7 cellular contexts compared by ENCODE assay signal in genomic region chr10:89283988-89284475, GRCh38. TPM values are rescaled to one million over a fixed set of nuclear protein-coding genes. Genes with fewer than 3 reads are reported as not detected.
DNase-seq lines count a peak whose midpoint lies in the region; ATAC-seq and TF ChIP-seq lines count a peak whose summit lies in the region.

No MANE protein-coding gene starts in this region.

- TF ChIP-seq EP300 in transverse colon (IDR thresholded peaks at IDR 0.05; ENCODE audit: low read depth), result no peak

- TF ChIP-seq POLR2A in right lobe of liver (IDR thresholded peaks at IDR 0.05) (no peak), transverse colon (IDR thresholded peaks at IDR 0.05) (no peak)

- TF ChIP-seq CTCF in choroid plexus epithelial cell (conservative IDR thresholded peaks at IDR 0.05; ENCODE audit: low read depth, low read length) (no peak), right lobe of liver (IDR thresholded peaks at IDR 0.05) (no peak), transverse colon (IDR thresholded peaks at IDR 0.05) (no peak)

- in situ Hi-C loops in transverse colon (cut with MboI; ENCODE audit: low pct_ligation_motif_present in 1 of 4, low pct_unique_long_range_greater_than_20kb in 1 of 4, low sequenced_read_pairs in 3 of 4), result no loop called here

- intact Hi-C loops in right lobe of liver (cut with DNase I) (no loop called here), transverse colon (cut with DNase I; ENCODE audit: low total_unique reads) (no loop called here)

- peak in 2 of 3 experiments; percentile 49 to 74 for DNase-seq in NCI-H1417 (lab: John Stamatoyannopoulos, UW)
- peak; percentile 82 for DNase-seq in choroid plexus epithelial cell (ENCODE audit: low read depth)
- no peak for DNase-seq in right lobe of liver
- DNase-seq in transverse colon, result peak; percentile 28
- DNase-seq in activated naive CD4-positive, alpha-beta T cell treated with Interleukin-2 at 50 U/mL for 16 hours, result no peak

- H3K27me3 ChIP-seq in right lobe of liver, result no peaks in the 10 kb centered on the region
- H3K27me3 ChIP-seq in transverse colon, result no peaks in the 10 kb centered on the region

- H3K27ac ChIP-seq in right lobe of liver (peak overlapping the region in 2 of 3 donors; percentile 49 to 54), transverse colon (peak overlapping the region; percentile 67 to 87 (median 78))

- H3K36me3 ChIP-seq in right lobe of liver (no peaks in the 10 kb centered on the region), transverse colon (no peaks in the 10 kb centered on the region)

- WGBS in right lobe of liver (ENCODE audit: insufficient coverage, low coverage, low lambda C conversion rate, missing lambda C conversion rate), result 39% methylated on average over 4 of the region's 4 CpGs
- WGBS in transverse colon (ENCODE audit: low coverage in 1 of 2), 2 donors, result 29 to 30% methylated on average over 2 to 4 of the region's 4 CpGs

- H3K4me1 ChIP-seq in right lobe of liver (peaks cover 0 to 7% (median 2%) of the 10 kb centered on the region in 4 donors), transverse colon (peaks cover 10 to 19% (median 13%) of the 10 kb centered on the region in 4 donors)

- ATAC-seq in right lobe of liver (peak; percentile 71 to 78 (median 74)), GM21528 (IDR thresholded peaks at IDR 0.05; ENCODE audit: low FRiP score, unreplicated experiment) (no peak), HG03097 (IDR thresholded peaks at IDR 0.05; ENCODE audit: low FRiP score, unreplicated experiment) (no peak)

- H3K9me3 ChIP-seq in right lobe of liver (no peaks in the 10 kb centered on the region), transverse colon (no peaks in the 10 kb centered on the region)

- H3K4me3 ChIP-seq in choroid plexus epithelial cell (ENCODE audit: low read depth, low read length) (no peak overlapping the region), right lobe of liver (no peak overlapping the region), transverse colon (no peak overlapping the region)

RNA-seq across cellular contexts. Expression of gene IFIT2, which starts 17.8 kb away (rescaled TPM):
- total RNA-seq in right lobe of liver (10 to 100 TPM in 3 of 6 experiments, 1 to 10 TPM in 3; 4.7 to 12.4 (median 9.8) TPM), transverse colon (1 to 10 TPM in 2 of 4 donors, under 1 TPM in 2; 0.20 to 7.0 (median 2.3) TPM)

RNA-seq across cellular contexts. Expression of gene LIPA, which starts 32.5 kb away (rescaled TPM):
- 100 to 1,000 TPM in 1 of 6 experiments, 10 to 100 TPM in 5; 52.4 to 179 (median 58.4) TPM for total RNA-seq in right lobe of liver
- total RNA-seq in transverse colon, result 10 to 100 TPM in 3 of 4 donors, 1 to 10 TPM in 1; 3.6 to 23.8 (median 12.1) TPM

RNA-seq across cellular contexts. Expression of gene IFIT3, which starts 43.8 kb away (rescaled TPM):
- total RNA-seq in right lobe of liver, result 10 to 100 TPM in 4 of 6 experiments, 1 to 10 TPM in 2; 7.5 to 17.9 (median 11.5) TPM
- 1 to 10 TPM in 2 of 4 donors, under 1 TPM in 1, not detected in 1; 0.20 to 7.8 (median 5.1) TPM for total RNA-seq in transverse colon

Comparison
In these comparisons a context has a peak if more than half of its experiments do, and no peak if none do; other contexts are left out.
1. DNase-seq: peak in NCI-H1417 (2 of 3), choroid plexus epithelial cell (single experiment) and transverse colon (single experiment); none in right lobe of liver (0 of 3) and activated naive CD4-positive, alpha-beta T cell treated with Interleukin-2 at 50 U/mL for 16 hours (single experiment).
2. ATAC-seq: peak in right lobe of liver (4 of 4); none in GM21528 (single experiment) and HG03097 (single experiment).